ENCODE assay signal across 18 cellular contexts in the genomic region with DNA sequence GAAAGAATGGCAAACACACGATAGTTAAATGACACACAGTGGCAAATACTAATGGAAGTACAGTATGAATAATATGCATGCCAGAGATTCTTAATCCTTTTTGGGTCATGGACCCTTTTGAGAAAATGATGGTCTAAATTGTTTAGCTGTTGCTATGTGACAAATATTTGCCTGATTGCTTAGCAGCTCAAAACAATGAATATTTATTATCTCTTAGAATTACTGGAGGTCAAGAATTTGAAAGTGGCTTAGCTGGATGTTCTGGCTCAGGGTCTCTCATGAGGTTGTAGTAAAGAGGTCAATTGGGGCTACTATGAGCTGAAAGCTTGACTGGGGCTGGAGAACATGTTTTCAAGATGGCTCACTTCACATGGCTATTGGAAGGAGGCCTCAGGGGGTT.
"Had no signal": no experiment of that assay in that cellular context is flagged by ENCODE, and none has a peak within 500 bp of the region (broad histone marks: within the 10 kb centered on the region; RNA-seq: fewer than 3 reads in every experiment).

No MANE protein-coding gene starts in this region.

- H2AFZ ChIP-seq: hepatocyte had no signal

- DNase-seq: colonic mucosa; dermis blood vessel endothelial cell; esophagus squamous epithelium; foreskin keratinocyte; head of caudate nucleus; left colon; left ventricle myocardium superior; naive thymus-derived CD4-positive, alpha-beta T cell; nephron progenitor cell; psoas muscle; sigmoid colon; stimulated activated CD4-positive, alpha-beta T cell treated with anti-CD3 and anti-CD28 coated beads, Interleukin-2, amount 100 ng/mL, for 48 hours; stimulated activated CD8-positive, alpha-beta memory T cell treated with anti-CD3 and anti-CD28 coated beads, Interleukin-4, amount 100 ng/mL, for 48 hours; tibial artery had no signal

- H3K36me3 ChIP-seq: colonic mucosa, esophagus squamous epithelium, neutrophil, sigmoid colon, tibial artery had no signal

- H3K79me2 ChIP-seq: hepatocyte had no signal

- H3K9me3 ChIP-seq: colonic mucosa, esophagus squamous epithelium, neutrophil, psoas muscle, sigmoid colon, tibial artery had no signal

- H3K27me3 ChIP-seq: colonic mucosa, esophagus squamous epithelium, hepatocyte, neutrophil, sigmoid colon, tibial artery had no signal

- H3K4me1 ChIP-seq: colonic mucosa, esophagus squamous epithelium, foreskin keratinocyte, psoas muscle, sigmoid colon, tibial artery had no signal

- H3K4me3 ChIP-seq: colonic mucosa, esophagus squamous epithelium, hepatocyte, lung, psoas muscle, sigmoid colon, smooth muscle cell, tibial artery had no signal

- H3K27ac ChIP-seq: colonic mucosa, esophagus squamous epithelium, foreskin keratinocyte, hepatocyte, neutrophil, psoas muscle, sigmoid colon, tibial artery had no signal

- H3K4me2 ChIP-seq: hepatocyte, smooth muscle cell had no signal
